In the genomic region with DNA sequence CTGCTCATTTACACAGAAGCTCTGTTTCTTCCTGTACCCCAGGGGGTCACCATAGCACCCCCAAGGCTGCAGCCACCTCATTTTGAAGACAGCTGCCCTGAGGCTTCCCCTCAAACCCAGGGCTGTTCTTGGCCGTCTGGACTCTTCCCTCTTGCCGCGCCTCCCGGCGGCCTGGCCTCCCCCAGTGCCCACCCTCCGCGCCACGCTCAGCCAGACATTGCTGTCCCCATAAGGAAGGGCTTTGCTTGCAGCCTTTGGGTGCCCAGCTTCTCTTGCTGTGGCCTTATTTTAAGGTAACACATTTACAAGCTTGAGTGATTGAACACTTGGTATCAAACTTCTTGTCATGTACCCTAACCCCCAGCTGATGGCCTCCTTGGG, we compare ENCODE assay signal across 11 cellular contexts.
DNase-seq lines count a peak whose midpoint lies in the region.
"Had no signal": no experiment of that assay in that cellular context is flagged by ENCODE, and none has a peak within 500 bp of the region (broad histone marks: within the 10 kb centered on the region; RNA-seq: fewer than 3 reads in every experiment).

No MANE protein-coding gene starts in this region.

- in situ Hi-C loops in G401 (cut with HindIII; ENCODE audit: low sequenced_read_pairs), result no loop called here

- no peak overlapping the region for H3K4me3 ChIP-seq in HUES6 (ENCODE audit: low read depth, low read length)
- H3K4me3 ChIP-seq in muscle layer of colon (ENCODE audit: low read depth in 1 of 2, low read length in 2 of 2), result no peak overlapping the region
- H3K4me3 ChIP-seq in thymus (ENCODE audit: low read length), result no peak overlapping the region

- 96% methylated on average over 8 of the region's 8 CpGs for WGBS in thymus

- no peaks in the 10 kb centered on the region for H3K27me3 ChIP-seq in HUES6 (ENCODE audit: control insufficient read depth, insufficient read depth, low read length)
- no peaks in the 10 kb centered on the region for H3K27me3 ChIP-seq in muscle layer of colon (ENCODE audit: control insufficient read depth in 1 of 2, insufficient read depth in 2 of 2, low read length in 2 of 2)
- no peaks in the 10 kb centered on the region for H3K27me3 ChIP-seq in thymus (ENCODE audit: control insufficient read depth, insufficient read depth)

- H3K9me3 ChIP-seq in HUES6 (ENCODE audit: control insufficient read depth, insufficient read depth, low read depth, low read length), result no peaks in the 10 kb centered on the region
- no peaks in the 10 kb centered on the region for H3K9me3 ChIP-seq in muscle layer of colon (ENCODE audit: low read length)
- H3K9me3 ChIP-seq in thymus (ENCODE audit: control insufficient read depth), result no peaks in the 10 kb centered on the region

- H3K27ac ChIP-seq in HUES6 (ENCODE audit: low read depth, low read length) (peak overlapping the region; percentile 10; the same call in 1 of the 2 replicates), cingulate gyrus (ENCODE audit: low read depth, low read length) (peak overlapping the region; percentile 79), muscle layer of colon (ENCODE audit: low read depth, low read length) (peak overlapping the region; percentile 78), thymus (ENCODE audit: low read depth) (peak overlapping the region; percentile 31)

- H3K9ac ChIP-seq in HUES6 (ENCODE audit: low read length), result peak overlapping the region; percentile 8
- H3K9ac ChIP-seq in muscle layer of colon (ENCODE audit: low read length), result no peak overlapping the region

- no peak for DNase-seq in SK-N-DZ (ENCODE audit: low spot score)
- DNase-seq in NCI-H226, result no peak
- no peak for DNase-seq in NCI-H2081 (lab: John Stamatoyannopoulos, UW)
- DNase-seq in G401 (ENCODE audit: low spot score), result no peak
- DNase-seq: activated CD4-positive, alpha-beta T cell treated with anti-CD3 and anti-CD28 coated beads for 4 hours; activated effector memory CD4-positive, alpha-beta T cell treated with Interleukin-2 at 50 U/mL for 16 hours; NCI-H446 had no signal

- H3K4me1 ChIP-seq in HUES6 (ENCODE audit: control insufficient read depth, insufficient read depth, low read length) (peaks cover 60% of the 10 kb centered on the region), muscle layer of colon (ENCODE audit: insufficient read depth, low read length) (peaks cover 76% of the 10 kb centered on the region), thymus (ENCODE audit: control insufficient read depth, insufficient read depth, low read length) (peaks cover 3% of the 10 kb centered on the region)

- H3K36me3 ChIP-seq in HUES6 (ENCODE audit: control insufficient read depth, insufficient read depth, low read length), result no peaks in the 10 kb centered on the region
- H3K36me3 ChIP-seq in muscle layer of colon (ENCODE audit: insufficient read depth, low read length), result peaks cover 9% of the 10 kb centered on the region
- H3K36me3 ChIP-seq in thymus (ENCODE audit: control insufficient read depth, insufficient read depth), result peaks cover 55% of the 10 kb centered on the region

Comparison
In these comparisons a context has a peak if more than half of its experiments do, and no peak if none do; other contexts are left out.
1. H3K27ac ChIP-seq: peak in every context shown above with its lines; median percentile 79 in cingulate gyrus; 78 in muscle layer of colon; 31 in thymus; 10 in HUES6.